ENCODE assay signal across 9 cellular contexts in genomic region chr21:36429672-36430546, GRCh38. TPM values are rescaled to one million over a fixed set of nuclear protein-coding genes. Genes with fewer than 3 reads are reported as not detected.
DNase-seq lines count a peak whose midpoint lies in the region; ATAC-seq and TF ChIP-seq lines count a peak whose summit lies in the region.
"Had no signal": no experiment of that assay in that cellular context is flagged by ENCODE, and none has a peak within 500 bp of the region (broad histone marks: within the 10 kb centered on the region; RNA-seq: fewer than 3 reads in every experiment).

No MANE protein-coding gene starts in this region.

- peak; percentile 92 for DNase-seq in AG09309 (ENCODE audit: low read depth)
- DNase-seq in RKO (ENCODE audit: low spot score): peak; percentile 99
- DNase-seq in activated T-helper 9 cell treated with anti-CD3 and anti-CD28 coated beads, Interleukin-2, amount 50 U/mL, for 16 hours (ENCODE audit: low read depth): peak; percentile 51
- peak; percentile 99 for DNase-seq in foreskin keratinocyte
- DNase-seq in posterior vena cava (ENCODE audit: low spot score): peak; percentile 95
- DNase-seq in type B pancreatic cell (ENCODE audit: extremely low spot score, unreplicated experiment): no peak

- H3K4me3 Mint-ChIP-seq in type B pancreatic cell: peak overlapping the region; percentile 54

- no peaks in the 10 kb centered on the region for H3K36me3 Mint-ChIP-seq in type B pancreatic cell

- peak overlapping the region; percentile 93 for H3K27ac ChIP-seq in foreskin keratinocyte
- H3K27ac ChIP-seq: KMS-11 had no signal

- H3K4me1 ChIP-seq in foreskin keratinocyte: peaks cover 21% of the 10 kb centered on the region

- H3K9me3 Mint-ChIP-seq in type B pancreatic cell: no peaks in the 10 kb centered on the region

- TF ChIP-seq CTCF in AG09309 (IDR thresholded peaks at IDR 0.05; ENCODE audit: control insufficient read depth, insufficient read depth, low read depth, low read length, missing control alignments) (peak; percentile 18), foreskin keratinocyte (conservative IDR thresholded peaks at IDR 0.05) (peak; percentile 39), type B pancreatic cell (conservative IDR thresholded peaks at IDR 0.05) (peak; percentile 22)

- H3K4me3 ChIP-seq in AG09309 (ENCODE audit: control insufficient read depth, low read depth, low read length): peak overlapping the region; percentile 42

- intact Hi-C loops in posterior vena cava (cut with DNase I): loop anchor here in 1 of 2 donors (10.0 kb wide), 1 partner anchor 495 kb away; no protein-coding TSS in a partner anchor

- no peaks in the 10 kb centered on the region for H3K27me3 ChIP-seq in foreskin keratinocyte

- peak overlapping the region; percentile 72 for H3K27ac Mint-ChIP-seq in type B pancreatic cell

- peaks cover 3% of the 10 kb centered on the region for H3K27me3 Mint-ChIP-seq in type B pancreatic cell

- peaks cover 29% of the 10 kb centered on the region for H3K4me1 Mint-ChIP-seq in type B pancreatic cell (ENCODE audit: unreplicated experiment)

- peak; percentile 78 for ATAC-seq in GM19025 (IDR thresholded peaks at IDR 0.05; ENCODE audit: low read depth, unreplicated experiment)
- peak; percentile 63 for ATAC-seq in HG03139 (IDR thresholded peaks at IDR 0.05; ENCODE audit: unreplicated experiment)
- ATAC-seq in foreskin keratinocyte: peak; percentile 94

RNA-seq across cellular contexts. Expression of gene CHAF1B, which starts 44.7 kb away (rescaled TPM):
- total RNA-seq in foreskin keratinocyte: 12.0 and 14.4 TPM in 2 replicates
- polyA plus RNA-seq in foreskin keratinocyte: 9.4 and 10.5 TPM in 2 replicates
- 1 to 10 TPM; 1.2 to 1.9 TPM for total RNA-seq in posterior vena cava
- total RNA-seq in type B pancreatic cell (ENCODE audit: low replicate concordance): 7.4 and 17.1 TPM in 2 replicates

RNA-seq across cellular contexts. Expression of gene CLDN14, which starts 50.0 kb away (rescaled TPM):
- total RNA-seq in foreskin keratinocyte: not detected in 2 replicates
- 0.03 TPM in 1 of 2 replicates, not detected in the other for polyA plus RNA-seq in foreskin keratinocyte
- under 1 TPM in 1 of 2 donors, not detected in 1; 0.14 TPM for total RNA-seq in posterior vena cava
- not detected in 2 replicates for total RNA-seq in type B pancreatic cell (ENCODE audit: low replicate concordance)
